Comparison of ENCODE assay signal across 9 cellular contexts in the genomic region with DNA sequence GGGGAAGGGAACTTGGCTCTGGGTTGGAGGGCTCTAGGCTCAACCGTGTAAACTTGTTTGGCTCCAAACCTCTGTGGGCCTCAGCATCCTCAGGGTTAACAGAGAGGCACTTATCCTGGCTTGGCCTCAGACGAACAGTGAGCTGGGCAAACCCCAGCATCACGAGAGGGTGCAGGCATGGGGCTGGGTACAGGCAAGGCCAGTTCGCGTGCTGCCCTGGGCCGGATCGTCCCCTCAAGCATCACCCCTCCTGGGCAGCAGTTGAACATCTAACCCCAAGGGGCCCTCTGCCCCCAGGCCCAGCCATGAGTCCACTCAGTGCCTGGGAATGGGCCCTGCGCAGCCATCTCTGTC. TPM values are rescaled to one million over a fixed set of nuclear protein-coding genes. Genes with fewer than 3 reads are reported as not detected.
DNase-seq lines count a peak whose midpoint lies in the region; ATAC-seq and TF ChIP-seq lines count a peak whose summit lies in the region.
"Had no signal": no experiment of that assay in that cellular context is flagged by ENCODE, and none has a peak within 500 bp of the region (broad histone marks: within the 10 kb centered on the region; RNA-seq: fewer than 3 reads in every experiment).

No MANE protein-coding gene starts in this region.

- POLR2A ChIA-PET in CD8-positive, alpha-beta T cell (lab: Charles Lee): interaction anchor here (0.9 to 3.6 kb wide), 6 partner anchors 10 to 79 kb away, joined by 3 to 30 read pairs (median 22); a partner anchor contains a TSS

- no peaks in the 10 kb centered on the region for H3K9me3 ChIP-seq in CD8-positive, alpha-beta T cell (ENCODE audit: low read length)
- H3K9me3 ChIP-seq in RWPE2 (ENCODE audit: severe bottlenecking) (no peaks in the 10 kb centered on the region), esophagus squamous epithelium (no peaks in the 10 kb centered on the region), psoas muscle (no peaks in the 10 kb centered on the region)

- peaks cover 37% of the 10 kb centered on the region for H3K36me3 Mint-ChIP-seq in CD8-positive, alpha-beta T cell

- CTCF ChIA-PET in CD8-positive, alpha-beta T cell (lab: Charles Lee): interaction anchor here (1.6 to 3.7 kb wide), 6 partner anchors 10 to 38 kb away, joined by 4 to 43 read pairs (median 22); a partner anchor contains a TSS

- peaks cover 21% of the 10 kb centered on the region for H3K36me3 ChIP-seq in CD8-positive, alpha-beta T cell (ENCODE audit: insufficient read depth, low read length)
- peaks cover 39% of the 10 kb centered on the region for H3K36me3 ChIP-seq in RWPE2 (ENCODE audit: low read depth)
- H3K36me3 ChIP-seq in esophagus squamous epithelium: peaks cover 27 to 50% (median 30%) of the 10 kb centered on the region in 3 donors
- H3K36me3 ChIP-seq in psoas muscle (ENCODE audit: insufficient read depth in 1 of 2, low read depth in 1 of 2): peaks cover 6 to 49% of the 10 kb centered on the region in 2 donors

- no peaks in the 10 kb centered on the region for H3K9me3 Mint-ChIP-seq in CD8-positive, alpha-beta T cell

- peaks cover 39% of the 10 kb centered on the region for H3K4me1 ChIP-seq in CD8-positive, alpha-beta T cell (ENCODE audit: insufficient read depth, low read length)
- H3K4me1 ChIP-seq in RWPE2 (ENCODE audit: insufficient read depth, poor library complexity, severe bottlenecking) (peaks cover 16% of the 10 kb centered on the region), esophagus squamous epithelium (peaks cover 34 to 75% (median 46%) of the 10 kb centered on the region in 3 donors), psoas muscle (peaks cover 63% of the 10 kb centered on the region)

- H3K27me3 Mint-ChIP-seq in CD8-positive, alpha-beta T cell (ENCODE audit: low read depth): no peaks in the 10 kb centered on the region

- peak overlapping the region; percentile 44 for H3K4me3 ChIP-seq in CD8-positive, alpha-beta T cell (ENCODE audit: low read depth, low read length)
- H3K4me3 ChIP-seq in RWPE2 (ENCODE audit: severe bottlenecking) (peak overlapping the region; percentile 83), esophagus squamous epithelium (peak overlapping the region; percentile 80 to 92 (median 84)), psoas muscle (peak overlapping the region; percentile 99)

- ATAC-seq in CD8-positive, alpha-beta T cell: no peak
- ATAC-seq in RWPE2 (ENCODE audit: low read depth) (no peak), psoas muscle (peak; percentile 0 to 21 (median 8)), GM21423 (IDR thresholded peaks at IDR 0.05; ENCODE audit: unreplicated experiment) (no peak)

- 60% methylated on average over 2 of the region's 8 CpGs for whole genome bisulfite sequencing in esophagus squamous epithelium, 2 donors
- 5 to 30% (median 20%) methylated on average over 7 to 8 of the region's 8 CpGs for WGBS in psoas muscle, 3 donors

- peak overlapping the region; percentile 65 for H3K4me3 Mint-ChIP-seq in CD8-positive, alpha-beta T cell

- no peak for TF ChIP-seq CTCF in CD8-positive, alpha-beta T cell (IDR thresholded peaks at IDR 0.05)
- no peak for TF ChIP-seq CTCF in RWPE2 (IDR thresholded peaks at IDR 0.05; ENCODE audit: poor library complexity, severe bottlenecking)
- no peak for TF ChIP-seq CTCF in esophagus squamous epithelium (IDR thresholded peaks at IDR 0.05)
- no peak for TF ChIP-seq CTCF in psoas muscle (IDR thresholded peaks at IDR 0.05)

- peak overlapping the region; percentile 71 for H3K27ac Mint-ChIP-seq in CD8-positive, alpha-beta T cell

- DNase-seq in CD8-positive, alpha-beta T cell: no peak
- no peak for DNase-seq in RWPE2 (ENCODE audit: low spot score)
- DNase-seq in esophagus squamous epithelium (lab: John Stamatoyannopoulos, UW): no peak
- DNase-seq in psoas muscle: no peak
- DNase-seq in NCI-H1694 (lab: John Stamatoyannopoulos, UW): no peak
- DNase-seq in NCI-H446 (lab: John Stamatoyannopoulos, UW): no peak
- no peak for DNase-seq in midbrain (lab: John Stamatoyannopoulos, UW)

- peaks cover 40% of the 10 kb centered on the region for H3K4me1 Mint-ChIP-seq in CD8-positive, alpha-beta T cell (ENCODE audit: low read depth)

- TF ChIP-seq POLR2A in esophagus squamous epithelium (IDR thresholded peaks at IDR 0.05): no peak

- no peak overlapping the region for H3K27ac ChIP-seq in CD8-positive, alpha-beta T cell (ENCODE audit: low read depth, low read length)
- peak overlapping the region; percentile 86 for H3K27ac ChIP-seq in RWPE2 (ENCODE audit: poor library complexity, severe bottlenecking)
- peak overlapping the region; percentile 96 to 99 (median 98) for H3K27ac ChIP-seq in esophagus squamous epithelium
- peak overlapping the region; percentile 98 for H3K27ac ChIP-seq in psoas muscle

- intact Hi-C loops in CD8-positive, alpha-beta T cell (cut with DNase I, micrococcal nuclease): loop anchor here in 1 of 2 experiments (1.0 kb wide), 1 partner anchor 15 kb away; no protein-coding TSS in a partner anchor
- intact Hi-C loops in esophagus squamous epithelium (cut with DNase I) (no loop called here), psoas muscle (cut with DNase I) (loop anchor here in 1 of 2 donors (2.0 kb wide), 1 partner anchor 19 kb away; a partner anchor contains a TSS)

- H3K27me3 ChIP-seq in CD8-positive, alpha-beta T cell (ENCODE audit: insufficient read depth, low read length): no peaks in the 10 kb centered on the region
- H3K27me3 ChIP-seq in RWPE2 (ENCODE audit: insufficient read depth, poor library complexity, severe bottlenecking) (no peaks in the 10 kb centered on the region), esophagus squamous epithelium (no peaks in the 10 kb centered on the region), psoas muscle (ENCODE audit: insufficient read depth in 3 of 3, low read length in 2 of 3) (no peaks in the 10 kb centered on the region)

RNA-seq across cellular contexts. Expression of a gene that starts 1.9 kb away (rescaled TPM):
- total RNA-seq in CD8-positive, alpha-beta T cell: 10 to 100 TPM; 64.7 to 65.1 TPM
- total RNA-seq in esophagus squamous epithelium (100 to 1,000 TPM in 1 of 4 donors, 10 to 100 TPM in 3; 46.5 to 101 (median 87.4) TPM), psoas muscle (100 to 1,000 TPM; 208 to 345 (median 282) TPM)
- 100 to 1,000 TPM; 114 to 177 (median 170) TPM for polyA plus RNA-seq in psoas muscle

RNA-seq across cellular contexts. Expression of a gene that starts 5.4 kb away (rescaled TPM):
- 10 to 100 TPM; 20.6 to 20.8 TPM for total RNA-seq in CD8-positive, alpha-beta T cell
- total RNA-seq in esophagus squamous epithelium (10 to 100 TPM; 12.0 to 44.1 (median 23.9) TPM), psoas muscle (100 to 1,000 TPM in 1 of 4 donors, 10 to 100 TPM in 3; 59.0 to 110 (median 66.9) TPM)
- polyA plus RNA-seq in psoas muscle: 100 to 1,000 TPM in 1 of 3 donors, 10 to 100 TPM in 2; 66.9 to 112 (median 67.4) TPM

RNA-seq across cellular contexts. Expression of a gene that starts 7.5 kb away (rescaled TPM):
- 10 to 100 TPM; 35.6 to 41.4 TPM for total RNA-seq in CD8-positive, alpha-beta T cell
- 10 to 100 TPM; 33.2 to 48.0 (median 40.0) TPM for total RNA-seq in esophagus squamous epithelium
- total RNA-seq in psoas muscle: 10 to 100 TPM; 31.6 to 43.5 (median 38.0) TPM
- polyA plus RNA-seq in psoas muscle: 100 to 1,000 TPM in 1 of 3 donors, 10 to 100 TPM in 2; 58.8 to 118 (median 94.2) TPM

RNA-seq across cellular contexts. Expression of a gene that starts 17.9 kb away (rescaled TPM):
- total RNA-seq in CD8-positive, alpha-beta T cell: 10 to 100 TPM in 1 of 2 experiments, 1 to 10 TPM in 1; 9.1 to 11.1 TPM
- 10 to 100 TPM in 3 of 4 donors, 1 to 10 TPM in 1; 5.5 to 22.5 (median 15.2) TPM for total RNA-seq in esophagus squamous epithelium
- total RNA-seq in psoas muscle: under 1 TPM in 3 of 4 donors, not detected in 1; 0.19 to 0.56 (median 0.27) TPM
- 1 to 10 TPM in 1 of 3 donors, under 1 TPM in 2; 0.22 to 1.4 (median 0.99) TPM for polyA plus RNA-seq in psoas muscle
- total RNA-seq: RPMI7951 had no signal

RNA-seq across cellular contexts. Expression of a gene that starts 19.6 kb away (rescaled TPM):
- total RNA-seq in CD8-positive, alpha-beta T cell: 100 to 1,000 TPM; 231 to 246 TPM
- total RNA-seq in esophagus squamous epithelium (10 to 100 TPM; 28.1 to 87.5 (median 54.0) TPM), psoas muscle (10 to 100 TPM; 27.9 to 82.3 (median 51.4) TPM)
- 10 to 100 TPM; 12.7 to 19.2 (median 17.2) TPM for polyA plus RNA-seq in psoas muscle

Comparison
In these comparisons a context has a peak if more than half of its experiments do, and no peak if none do; other contexts are left out.
1. ATAC-seq: peak in psoas muscle (4 of 4); none in CD8-positive, alpha-beta T cell (single experiment), RWPE2 (single experiment) and GM21423 (single experiment).
2. H3K4me3 ChIP-seq: peak in every context shown above with its lines; median percentile 99 in psoas muscle; 84 in esophagus squamous epithelium; 83 in RWPE2; 44 in CD8-positive, alpha-beta T cell.